33 cellular contexts compared by ENCODE assay signal in genomic region chr12:56546680-56547079, GRCh38. TPM values are rescaled to one million over a fixed set of nuclear protein-coding genes. Genes with fewer than 3 reads are reported as not detected.
"Had no signal": no experiment of that assay in that cellular context is flagged by ENCODE, and none has a peak within 500 bp of the region (broad histone marks: within the 10 kb centered on the region; RNA-seq: fewer than 3 reads in every experiment).

No MANE protein-coding gene starts in this region.

- ATAC-seq: activated CD8-positive, alpha-beta T cell treated with anti-CD3 and anti-CD28 coated beads for 36 hours; activated T-cell treated with anti-CD3 and anti-CD28 coated beads, Interleukin-2, amount 50 U/mL, for 72 hours; activated T-helper 17 cell treated with anti-CD3 and anti-CD28 coated beads, Interleukin-2, amount 50 U/mL, for 72 hours had no signal

- DNase-seq: activated CD4-positive, alpha-beta T cell treated with anti-CD3 and anti-CD28 coated beads, Interleukin-2, amount 10 ng/mL, durations not matched to agents 24 days and 14 days; activated CD4-positive, alpha-beta T cell treated with anti-CD3 and anti-CD28 coated beads, Interleukin-2, amount 50 U/mL, for 4 hours; activated CD8-positive, alpha-beta T cell treated with anti-CD3 and anti-CD28 coated beads for 36 hours; activated effector memory CD4-positive, alpha-beta T cell treated with anti-CD3 and anti-CD28 coated beads, Interleukin-2, amount 50 U/mL, for 16 hours; activated naive CD4-positive, alpha-beta T cell; activated naive CD4-positive, alpha-beta T cell treated with anti-CD3 and anti-CD28 coated beads, Interleukin-2, amount 50 U/mL, for 16 hours; activated naive CD8-positive, alpha-beta T cell treated with anti-CD3 and anti-CD28 coated beads for 36 hours; activated T-cell treated with anti-CD3 and anti-CD28 coated beads, Interleukin-2, amount 50 U/mL, for 1 hour; activated T-cell treated with anti-CD3 and anti-CD28 coated beads, Interleukin-2, amount 50 U/mL, for 72 hours; amniotic stem cell; aorta; brain microvascular endothelial cell; central memory CD4-positive, alpha-beta T cell; Kasumi-1; KG1; MG63; NCI-H1092; NCI-H1436 treated with DMSO at 0.1 percent for 48 hours; NCI-H1694 treated with DMSO at 0.1 percent for 48 hours; NCI-H2029; NCI-H345; NCI-H524 treated with DMSO at 0.1 percent for 48 hours; NK-92 treated with Interleukin-12 subunit alpha and Interleukin-12 subunit beta, amount 100 ng/mL, for 24 hours; OCI-M1; SHP77 treated with DMSO at 0.1 percent for 48 hours; SK-N-SH; SW 1271; T-helper 1 cell; T-helper 2 cell; T-helper 9 cell had no signal

- H3K27me3 ChIP-seq: brain microvascular endothelial cell, MG63, SJSA1 had no signal

- H3K4me1 ChIP-seq: SJSA1 had no signal

- H3K4me2 ChIP-seq: SK-N-SH had no signal

- H3K4me3 ChIP-seq: MG63, SJSA1 had no signal

- H3K9me3 ChIP-seq: MG63, SJSA1, SK-N-SH had no signal

- H3K27ac ChIP-seq: brain microvascular endothelial cell, SJSA1 had no signal

- H3K36me3 ChIP-seq: brain microvascular endothelial cell had no signal

RNA-seq across cellular contexts. Expression of gene GLS2, which starts 58.7 kb away (rescaled TPM):
- total RNA-seq: NCI-H460, SJSA1 had no signal
